In genomic region chr3:49339947-49340800, GRCh38 we compare ENCODE assay signal across 1 cellular context.
TF ChIP-seq lines count a peak whose summit lies in the region.

TSS of gene USP4 (minus strand) at chr3:49340053. CDS start at chr3:49340024, 29 bp downstream.

TF ChIP-seq in HepG2, 621 proteins besides CTCF, POLR2A, EP300 and RAD21 (continued from another document and continues in another):
- TF ChIP-seq KDM1A (CRISPR knock-in tag; IDR thresholded peaks at IDR 0.05) (peak; percentile 82; the same call in 1 of the 2 replicates), ZNF235 (CRISPR knock-in tag; IDR thresholded peaks at IDR 0.05; ENCODE audit: borderline replicate concordance) (peak; percentile 99), ZC3H13 (CRISPR knock-in tag; IDR thresholded peaks at IDR 0.05) (peak; percentile 96), ZMAT5 (CRISPR knock-in tag; IDR thresholded peaks at IDR 0.05; ENCODE audit: borderline replicate concordance, low read depth) (no peak), ETV6 (CRISPR knock-in tag; conservative IDR thresholded peaks at IDR 0.05) (peak; percentile 66; the same call in 1 of the 2 replicates), SIN3A (IDR thresholded peaks at IDR 0.05; ENCODE audit: borderline replicate concordance, low read depth, low read length) (0 out of 2 replicates have a peak, but pooled peaks have one; percentile 65), ZNF282 (IDR thresholded peaks at IDR 0.05; ENCODE audit: partially characterized antibody) (no peak), ATAD3A (CRISPR knock-in tag; IDR thresholded peaks at IDR 0.05) (peak; percentile 24; the same call in 1 of the 2 replicates), DZIP1 (CRISPR knock-in tag; IDR thresholded peaks at IDR 0.05) (peak; percentile 16), THAP8 (CRISPR knock-in tag; IDR thresholded peaks at IDR 0.05; ENCODE audit: borderline replicate concordance) (peak; percentile 92; the same call in 1 of the 2 replicates), HOXA5 (CRISPR knock-in tag; IDR thresholded peaks at IDR 0.05) (peak; percentile 62; the same call in 1 of the 2 replicates), ZNF644 (CRISPR knock-in tag; IDR thresholded peaks at IDR 0.05; ENCODE audit: low read depth) (peak; percentile 10; the same call in 1 of the 2 replicates), ZNF276 (CRISPR knock-in tag; IDR thresholded peaks at IDR 0.05; ENCODE audit: low read depth) (peak; percentile 97), SP1 (IDR thresholded peaks at IDR 0.05) (no peak), SP1 (CRISPR knock-in tag; IDR thresholded peaks at IDR 0.05) (peak; percentile 77), CEBPZ (IDR thresholded peaks at IDR 0.05; ENCODE audit: low read length) (no peak), HNF1A (IDR thresholded peaks at IDR 0.05; ENCODE audit: low read depth) (no peak), HNF1A (CRISPR knock-in tag; IDR thresholded peaks at IDR 0.05; ENCODE audit: borderline replicate concordance) (peak; percentile 82), PRDM15 (CRISPR knock-in tag; IDR thresholded peaks at IDR 0.05) (no peak), SRSF1 (optimal IDR thresholded peaks at IDR 0.05; ENCODE audit: low read depth, low read length) (no peak), AGO1 (IDR thresholded peaks at IDR 0.05; ENCODE audit: low read depth, low read length, poor library complexity, severe bottlenecking) (peak; percentile 28), ZFYVE20 (CRISPR knock-in tag; IDR thresholded peaks at IDR 0.05; ENCODE audit: borderline replicate concordance, low read depth) (no peak), GATAD1 (CRISPR knock-in tag; IDR thresholded peaks at IDR 0.05) (peak; percentile 82), CSRNP2 (CRISPR knock-in tag; conservative IDR thresholded peaks at IDR 0.05; ENCODE audit: low read depth) (peak; percentile 78), ZMYM4 (CRISPR knock-in tag; IDR thresholded peaks at IDR 0.05) (peak; percentile 85), HMGA1 (CRISPR knock-in tag; conservative IDR thresholded peaks at IDR 0.05) (no peak), ZNF761 (CRISPR knock-in tag; conservative IDR thresholded peaks at IDR 0.05) (peak; percentile 97), HCFC1 (IDR thresholded peaks at IDR 0.05; ENCODE audit: low read depth, low read length) (no peak), ATF3 (CRISPR knock-in tag; IDR thresholded peaks at IDR 0.05) (peak; percentile 40), USF2 (IDR thresholded peaks at IDR 0.05; ENCODE audit: low read depth, low read length) (no peak), USF2 (CRISPR knock-in tag; IDR thresholded peaks at IDR 0.05; ENCODE audit: borderline replicate concordance) (no peak), PHF21A (CRISPR knock-in tag; IDR thresholded peaks at IDR 0.05) (peak; percentile 91)
